ENCODE assay signal across 12 cellular contexts in the genomic region with DNA sequence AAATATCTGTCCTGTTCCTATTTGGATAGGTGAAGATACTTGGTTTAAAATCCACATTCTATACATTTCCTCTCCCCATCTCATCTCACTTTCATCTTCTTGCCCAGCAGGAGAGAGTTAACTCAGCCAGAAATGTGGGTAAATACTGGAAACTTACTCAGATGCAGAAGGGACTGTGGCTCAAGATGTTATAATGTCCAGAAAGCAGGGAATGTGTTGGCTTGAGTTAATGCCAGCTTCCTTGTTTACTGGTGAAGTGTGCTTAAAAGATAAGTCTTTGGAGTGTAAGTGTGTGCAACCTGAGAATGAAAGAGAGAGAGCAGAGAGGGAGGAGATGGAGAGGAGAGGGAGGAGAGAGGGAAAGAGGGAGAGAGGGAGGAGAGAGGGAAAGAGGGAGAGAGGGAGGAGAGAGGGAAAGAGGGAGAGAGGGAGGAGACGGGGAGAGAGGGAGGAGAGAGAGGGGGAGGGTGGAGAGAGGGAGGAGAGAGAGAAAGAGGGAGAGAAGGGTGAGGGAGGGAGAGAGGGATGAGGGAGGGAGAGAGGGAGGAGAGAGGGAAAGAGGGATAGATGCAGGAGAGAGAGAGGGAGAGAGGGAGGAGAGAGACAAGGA. TPM values are rescaled to one million over a fixed set of nuclear protein-coding genes. Genes with fewer than 3 reads are reported as not detected.
DNase-seq lines count a peak whose midpoint lies in the region; ATAC-seq, FAIRE-seq and TF ChIP-seq lines count a peak whose summit lies in the region.
"Had no signal": no experiment of that assay in that cellular context is flagged by ENCODE, and none has a peak within 500 bp of the region (broad histone marks: within the 10 kb centered on the region; RNA-seq: fewer than 3 reads in every experiment).

No MANE protein-coding gene starts in this region.

- H3K36me3 ChIP-seq in K562 (ENCODE audit: control insufficient read depth, insufficient read depth, low read length) (no peaks in the 10 kb centered on the region), lower lobe of right lung (no peaks in the 10 kb centered on the region)
- no peaks in the 10 kb centered on the region for H3K36me3 ChIP-seq in CD8-positive, alpha-beta memory T cell (ENCODE audit: insufficient read depth, low read length)

- no peak overlapping the region for H3K4me2 ChIP-seq in K562 (ENCODE audit: insufficient read depth, low read length)
- H3K4me2 ChIP-seq: hepatocyte had no signal

- TF ChIP-seq CTCF in Calu3 (IDR thresholded peaks at IDR 0.05; ENCODE audit: unreplicated experiment) (no peak), K562 (IDR thresholded peaks at IDR 0.05 in 2 of 3, conservative IDR thresholded peaks at IDR 0.05 in 1 of 3; ENCODE audit: insufficient read depth in 2 of 3, low read depth in 1 of 3, low read length in 3 of 3) (no peak), lower lobe of right lung (IDR thresholded peaks at IDR 0.05) (no peak), type B pancreatic cell (conservative IDR thresholded peaks at IDR 0.05) (no peak)

- no CpG with 5 or more reads among the region's 1 CpG for whole genome bisulfite sequencing in K562 (ENCODE audit: insufficient coverage, low coverage, missing lambda C conversion rate)

- CTCF ChIA-PET in Calu3 (lab: Charles Lee), result interaction anchor here (0.6 to 0.8 kb wide), 4 partner anchors 31 to 271 kb away, joined by 3 to 9 read pairs (median 7); no protein-coding TSS in a partner anchor
- CTCF ChIA-PET in K562 (lab: Yijun Ruan, JAX; ENCODE audit: low intra/inter-chr PET ratio), result no interaction called here
- CTCF ChIA-PET in CD8-positive, alpha-beta memory T cell (lab: Charles Lee), result no interaction called here

- H3K9ac ChIP-seq in K562 (ENCODE audit: insufficient read depth in 1 of 2, low read depth in 2 of 2, low read length in 2 of 2), result no peak overlapping the region

- H3K36me3 Mint-ChIP-seq in Calu3 (ENCODE audit: insufficient read depth, unreplicated experiment) (no peaks in the 10 kb centered on the region), type B pancreatic cell (no peaks in the 10 kb centered on the region)
- no peaks in the 10 kb centered on the region for H3K36me3 Mint-ChIP-seq in CD8-positive, alpha-beta memory T cell

- H3K27ac ChIP-seq in K562 (ENCODE audit: extremely low read depth, low read depth, low read length) (no peak overlapping the region), lower lobe of right lung (no peak overlapping the region)
- no peak overlapping the region for H3K27ac ChIP-seq in CD8-positive, alpha-beta memory T cell (ENCODE audit: low read depth, low read length)
- H3K27ac ChIP-seq: hepatocyte had no signal

- no peak for TF ChIP-seq POLR2A in K562 (conservative IDR thresholded peaks at IDR 0.05)

- POLR2A ChIA-PET in K562 (lab: Yijun Ruan, JAX), result no interaction called here
- POLR2A ChIA-PET in CD8-positive, alpha-beta memory T cell (lab: Charles Lee), result no interaction called here

- no peak for FAIRE-seq in K562 (lab: Jason Lieb, UNC)

- TF ChIP-seq EP300 in K562 (IDR thresholded peaks at IDR 0.05; ENCODE audit: low read length), result no peak

- H3K9me1 ChIP-seq in K562 (ENCODE audit: control insufficient read depth, insufficient read depth, low read length), result no peaks in the 10 kb centered on the region

- ATAC-seq in K562 (no peak), lower lobe of right lung (peak; percentile 92 to 93), GM21717 (IDR thresholded peaks at IDR 0.05; ENCODE audit: unreplicated experiment) (no peak), HG02763 (IDR thresholded peaks at IDR 0.05; ENCODE audit: unreplicated experiment) (no peak)

- H3K27me3 ChIP-seq in K562 (ENCODE audit: control insufficient read depth in 2 of 2, insufficient read depth in 2 of 2, low read length in 2 of 2) (peaks cover 0 to 9% of the 10 kb centered on the region in 2 experiments; a peak in 3 of 5 replicates), lower lobe of right lung (ENCODE audit: low read depth) (no peaks in the 10 kb centered on the region)
- H3K27me3 ChIP-seq in CD8-positive, alpha-beta memory T cell (ENCODE audit: insufficient read depth, low read length, poor library complexity, severe bottlenecking), result no peaks in the 10 kb centered on the region
- H3K27me3 ChIP-seq: hepatocyte had no signal

- in situ Hi-C loops in K562 (cut with MboI), result no loop called here

- no peak overlapping the region for H2AFZ ChIP-seq in K562 (ENCODE audit: low read depth, low read length)
- H2AFZ ChIP-seq: hepatocyte had no signal

- H3K9me3 Mint-ChIP-seq in Calu3 (ENCODE audit: low read depth, unreplicated experiment), result no peaks in the 10 kb centered on the region
- no peaks in the 10 kb centered on the region for H3K9me3 Mint-ChIP-seq in type B pancreatic cell
- H3K9me3 Mint-ChIP-seq in CD8-positive, alpha-beta memory T cell, result peaks cover 0 to 2% (median 0%) of the 10 kb centered on the region in 5 donors
- H3K9me3 Mint-ChIP-seq: dendritic cell treated with granulocyte-macrophage colony-stimulating factor and Interleukin-4, amounts not matched to agents 40 ng/mL and 50 ng/mL, for 4 days had no signal

- no peaks in the 10 kb centered on the region for H3K79me2 ChIP-seq in K562 (ENCODE audit: control insufficient read depth, insufficient read depth, low read length)
- H3K79me2 ChIP-seq: hepatocyte had no signal

- H3K27me3 Mint-ChIP-seq in Calu3 (ENCODE audit: unreplicated experiment) (peaks cover 18% of the 10 kb centered on the region), type B pancreatic cell (peaks cover 13% of the 10 kb centered on the region)
- H3K27me3 Mint-ChIP-seq in CD8-positive, alpha-beta memory T cell, result peaks cover 14 to 29% of the 10 kb centered on the region in 2 donors

- BruUV-seq in Calu3 (replicated peaks; lab: Mats Ljungman, UMichigan) (no TSS peak), K562 (replicated peaks; lab: Mats Ljungman, UMichigan) (no TSS peak)

- intact Hi-C loops in Calu3 (cut with micrococcal nuclease; ENCODE audit: unreplicated experiment), result no loop called here
- intact Hi-C loops in K562 (cut with micrococcal nuclease), result no loop called here
- intact Hi-C loops in lower lobe of right lung (cut with DNase I), result no loop called here

- H3K4me1 Mint-ChIP-seq in Calu3 (ENCODE audit: low read depth, unreplicated experiment) (peaks cover 24% of the 10 kb centered on the region), type B pancreatic cell (ENCODE audit: unreplicated experiment) (peaks cover 14% of the 10 kb centered on the region)
- H3K4me1 Mint-ChIP-seq in CD8-positive, alpha-beta memory T cell, result peaks cover 2 to 9% (median 7%) of the 10 kb centered on the region in 3 donors

- no peaks in the 10 kb centered on the region for H3K4me1 ChIP-seq in K562 (replicated peaks in 1 of 2; ENCODE audit: control insufficient read depth in 2 of 2, insufficient read depth in 2 of 2, low read length in 2 of 2)
- H3K4me1 ChIP-seq in lower lobe of right lung, result peaks cover 17% of the 10 kb centered on the region
- no peaks in the 10 kb centered on the region for H3K4me1 ChIP-seq in CD8-positive, alpha-beta memory T cell (ENCODE audit: insufficient read depth, low read length)

- H3K27ac Mint-ChIP-seq in Calu3 (ENCODE audit: unreplicated experiment), result no peak overlapping the region
- H3K27ac Mint-ChIP-seq in type B pancreatic cell, result no peak overlapping the region
- no peak overlapping the region for H3K27ac Mint-ChIP-seq in CD8-positive, alpha-beta memory T cell
- H3K27ac Mint-ChIP-seq: dendritic cell treated with granulocyte-macrophage colony-stimulating factor and Interleukin-4, amounts not matched to agents 40 ng/mL and 50 ng/mL, for 4 days had no signal

- H3K9me3 ChIP-seq in K562 (replicated peaks; ENCODE audit: control insufficient read depth, insufficient read depth, low read depth, low read length) (no peaks in the 10 kb centered on the region), lower lobe of right lung (no peaks in the 10 kb centered on the region)
- H3K9me3 ChIP-seq in CD8-positive, alpha-beta memory T cell (ENCODE audit: low read length), result no peaks in the 10 kb centered on the region

- H3K4me3 ChIP-seq in K562 (no peak overlapping the region), lower lobe of right lung (no peak overlapping the region)
- H3K4me3 ChIP-seq in CD8-positive, alpha-beta memory T cell (ENCODE audit: low read length), result no peak overlapping the region
- H3K4me3 ChIP-seq: hepatocyte had no signal

- no peak for TF ChIP-seq RAD21 in K562 (CRISPR knock-in tag; conservative IDR thresholded peaks at IDR 0.05 in 1 of 2, IDR thresholded peaks at IDR 0.05 in 1 of 2)

- DNase-seq in Calu3 (no peak), LHCN-M2 (ENCODE audit: low read depth) (peak; percentile 37), K562 (ENCODE audit: extremely low read depth in 1 of 4, low spot score in 3 of 4) (no peak), lower lobe of right lung (no peak), type B pancreatic cell (ENCODE audit: extremely low spot score, unreplicated experiment) (no peak)
- DNase-seq in CD8-positive, alpha-beta memory T cell, result no peak
- DNase-seq: activated CD4-positive, alpha-beta T cell treated with anti-CD3 and anti-CD28 coated beads for 48 hours; trophoblast cell had no signal

- peak overlapping the region; percentile 13 for H3K4me3 Mint-ChIP-seq in Calu3 (ENCODE audit: low read depth, unreplicated experiment)
- no peak overlapping the region for H3K4me3 Mint-ChIP-seq in type B pancreatic cell
- no peak overlapping the region for H3K4me3 Mint-ChIP-seq in CD8-positive, alpha-beta memory T cell
- H3K4me3 Mint-ChIP-seq: dendritic cell treated with granulocyte-macrophage colony-stimulating factor and Interleukin-4, amounts not matched to agents 40 ng/mL and 50 ng/mL, for 4 days had no signal

- H4K20me1 ChIP-seq in K562 (replicated peaks; ENCODE audit: control insufficient read depth, insufficient read depth, low read length), result no peaks in the 10 kb centered on the region

RNA-seq across cellular contexts. Expression of a gene that starts 22.0 kb away (rescaled TPM):
- total RNA-seq in Calu3 (2022), result 49.7 and 55.4 TPM in 2 replicates
- total RNA-seq in LHCN-M2 (2014; rRNA removed), result 10.0 and 10.8 TPM in 2 replicates
- 70.2 TPM for polyA plus RNA-seq in LHCN-M2 (2012)
- total RNA-seq in K562 (2011; cell fraction: chromatin; rRNA removed; ENCODE audit: low replicate concordance), result 9.0 and 33.7 TPM in 2 replicates
- total RNA-seq in K562 (2011; cell fraction: nucleolus; rRNA removed), result 10.5 and 13.9 TPM in 2 replicates
- total RNA-seq in K562 (2011; cell fraction: nucleoplasm; rRNA removed), result 25.7 and 45.3 TPM in 2 replicates
- 70.4 and 83.6 TPM in 2 replicates for total RNA-seq in K562 (2014; rRNA removed)
- total RNA-seq in K562 (2014; rRNA removed; fragmentation: Illumina TruSeq; extraction: Trizol), result 99.2 and 103 TPM in 2 replicates
- 104 and 118 TPM in 2 replicates for total RNA-seq in K562 (2015; rRNA removed; fragmentation: Illumina TruSeq; extraction: Trizol)
- total RNA-seq in K562 (2021), result 66.1 and 67.0 TPM in 2 replicates
- polyA plus RNA-seq in K562 (2011; rRNA removed), result 37.9 and 54.6 TPM in 2 replicates
- polyA plus RNA-seq in K562 (2011; cell fraction: cytosol; rRNA removed), result 20.2 and 20.6 TPM in 2 replicates
- polyA plus RNA-seq in K562 (2011; cell fraction: nucleus; rRNA removed), result 16.8 and 27.8 TPM in 2 replicates
- polyA plus RNA-seq in K562 (2012), result 49.0 and 177 TPM in 2 replicates
- polyA plus RNA-seq in K562 (2014; fragmentation: Illumina TruSeq; extraction: Trizol), result 91.4 and 93.6 TPM in 2 replicates
- 100 to 1,000 TPM; 181 to 205 TPM for polyA plus RNA-seq in K562 (2014; fragmentation: Nextera tagmentation; extraction: Ambion mirVana)
- 76.0 and 80.5 TPM in 2 replicates for polyA plus RNA-seq in K562 (2014; rRNA removed)
- polyA minus RNA-seq in K562 (2011; rRNA and poly(A)+ RNA removed), result 21.5 and 26.0 TPM in 2 replicates
- polyA minus RNA-seq in K562 (2011; cell fraction: cytosol; rRNA and poly(A)+ RNA removed), result 11.4 and 20.6 TPM in 2 replicates
- polyA minus RNA-seq in K562 (2011; cell fraction: nucleus; rRNA and poly(A)+ RNA removed), result 13.6 and 22.9 TPM in 2 replicates
- total RNA-seq in lower lobe of right lung, result 15.2 TPM
- total RNA-seq in type B pancreatic cell (ENCODE audit: low replicate concordance), result 31.9 and 42.9 TPM in 2 replicates
- total RNA-seq in CD8-positive, alpha-beta memory T cell, result 10 to 100 TPM; 45.4 to 49.2 TPM
- polyA plus RNA-seq in CD8-positive, alpha-beta memory T cell, result 51.0 TPM

RNA-seq across cellular contexts. Expression of a gene that starts 46.2 kb away (rescaled TPM):
- total RNA-seq in Calu3 (2022) (68.4 and 76.5 TPM in 2 replicates), LHCN-M2 (2014; rRNA removed) (17.6 and 19.0 TPM in 2 replicates), K562 (2014; rRNA removed) (not detected in 2 replicates), K562 (2014; rRNA removed; fragmentation: Illumina TruSeq; extraction: Trizol) (not detected in 2 replicates), K562 (2015; rRNA removed; fragmentation: Illumina TruSeq; extraction: Trizol) (not detected in 2 replicates), K562 (2021) (0.13 TPM in 1 of 2 replicates, not detected in the other), lower lobe of right lung (140 TPM), type B pancreatic cell (ENCODE audit: low replicate concordance) (21.2 and 23.5 TPM in 2 replicates)
- 17.3 TPM for polyA plus RNA-seq in LHCN-M2 (2012)
- total RNA-seq in K562 (2011; cell fraction: chromatin; rRNA removed; ENCODE audit: low replicate concordance), result not detected in 2 replicates
- not detected in 2 replicates for total RNA-seq in K562 (2011; cell fraction: nucleolus; rRNA removed)
- total RNA-seq in K562 (2011; cell fraction: nucleoplasm; rRNA removed), result not detected in 2 replicates
- polyA plus RNA-seq in K562 (2011; rRNA removed) (not detected in 2 replicates), K562 (2014; fragmentation: Illumina TruSeq; extraction: Trizol) (not detected in 2 replicates), K562 (2014; fragmentation: Nextera tagmentation; extraction: Ambion mirVana) (not detected), K562 (2014; rRNA removed) (not detected in 2 replicates)
- 0.01 TPM in 2 replicates for polyA plus RNA-seq in K562 (2011; cell fraction: cytosol; rRNA removed)
- not detected in 2 replicates for polyA plus RNA-seq in K562 (2011; cell fraction: nucleus; rRNA removed)
- polyA plus RNA-seq in K562 (2012), result not detected in 2 replicates
- not detected in 2 replicates for polyA minus RNA-seq in K562 (2011; rRNA and poly(A)+ RNA removed)
- polyA minus RNA-seq in K562 (2011; cell fraction: cytosol; rRNA and poly(A)+ RNA removed), result not detected in 2 replicates
- polyA minus RNA-seq in K562 (2011; cell fraction: nucleus; rRNA and poly(A)+ RNA removed), result not detected in 2 replicates
- not detected for total RNA-seq in CD8-positive, alpha-beta memory T cell
- 4.2 TPM for polyA plus RNA-seq in CD8-positive, alpha-beta memory T cell

Comparison
In these comparisons a context has a peak if more than half of its experiments do, and no peak if none do; other contexts are left out.
1. ATAC-seq: peak in lower lobe of right lung (2 of 2); none in K562 (single experiment), GM21717 (single experiment) and HG02763 (single experiment).
2. RNA of a gene that starts 46.2 kb away (total RNA-seq): 140 TPM in lower lobe of right lung (single experiment), 68.4 to 76.5 TPM in Calu3, 21.2 to 23.5 TPM in type B pancreatic cell and 17.6 to 19.0 TPM in LHCN-M2; not detected in CD8-positive, alpha-beta memory T cell and 0.13 TPM in K562; every median in the first group is over 10 times any median in the second.